25 cellular contexts compared by ENCODE assay signal in genomic region chr9:19171271-19171670, GRCh38. TPM values are rescaled to one million over a fixed set of nuclear protein-coding genes. Genes with fewer than 3 reads are reported as not detected.
A peak's percentile ranks its signal among the peaks of the same experiment; 100 is the strongest.
DNase-seq lines count a peak whose midpoint lies in the region; ATAC-seq and TF ChIP-seq lines count a peak whose summit lies in the region.
"Had no signal": no experiment of that assay in that cellular context is flagged by ENCODE, and none has a peak within 500 bp of the region (broad histone marks: within the 10 kb centered on the region; RNA-seq: fewer than 3 reads in every experiment).

No MANE protein-coding gene starts in this region.

- CTCF ChIA-PET in SK-N-SH (lab: Yijun Ruan, JAX): interaction anchor here (1.0 to 2.0 kb wide), 2 partner anchors 20 to 142 kb away, joined by 3 to 4 read pairs; no protein-coding TSS in a partner anchor

- TF ChIP-seq POLR2A in right lobe of liver (IDR thresholded peaks at IDR 0.05): no peak

- H3K9me3 ChIP-seq in SK-N-SH (no peaks in the 10 kb centered on the region), right lobe of liver (no peaks in the 10 kb centered on the region)
- H3K9me3 ChIP-seq in BLaER1 treated with 17β-estradiol and CSF1 and Interleukin-3, amounts not matched to agents 10 nM and 100 nM (replicated peaks in 1 of 11): peaks cover 0 to 23% (median 21%) of the 10 kb centered on the region in 11 experiments; a peak in 19 of 22 replicates

- TF ChIP-seq RAD21 in SK-N-SH (IDR thresholded peaks at IDR 0.05; ENCODE audit: low read length): no peak

- H3K27ac ChIP-seq in SK-N-SH (ENCODE audit: low read depth in 2 of 2, low read length in 1 of 2) (no peak overlapping the region), right lobe of liver (peak overlapping the region; percentile 47 to 79 (median 66))
- H3K27ac ChIP-seq in BLaER1 treated with 17β-estradiol and CSF1 and Interleukin-3, amounts not matched to agents 10 nM and 100 nM: peak overlapping the region; percentile 53 to 81 (median 73); a peak in 20 of 22 replicates
- H3K27ac ChIP-seq: brain microvascular endothelial cell had no signal

- H3K4me3 ChIP-seq in SK-N-SH (ENCODE audit: low read depth in 2 of 2, low read length in 1 of 2): no peak overlapping the region
- H3K4me3 ChIP-seq in BLaER1 treated with 17β-estradiol and CSF1 and Interleukin-3, amounts not matched to agents 10 nM and 100 nM: no peak overlapping the region
- no peak overlapping the region for H3K4me3 ChIP-seq in right lobe of liver
- H3K4me3 ChIP-seq: smooth muscle cell had no signal

- DNase-seq in SK-N-SH: no peak
- peak; percentile 63 for DNase-seq in NCI-H146 treated with DMSO at 0.1 percent for 48 hours (lab: John Stamatoyannopoulos, UW; ENCODE audit: unreplicated experiment)
- no peak for DNase-seq in right lobe of liver
- no peak for DNase-seq in SIG-M5 treated with dmso at 0.1 percent for 504 hours (lab: John Stamatoyannopoulos, UW; ENCODE audit: unreplicated experiment)
- DNase-seq in glomerular visceral epithelial cell (ENCODE audit: extremely low spot score): no peak
- DNase-seq: activated CD4-positive, CD25-positive, alpha-beta regulatory T cell treated with anti-CD3 and anti-CD28 coated beads, Interleukin-2, amount 50 U/mL, for 72 hours; amniotic stem cell; brain microvascular endothelial cell; DMS79; GF-D8; islet precursor cell; left ventricle myocardium superior; midbrain; NCI-H1105; NCI-H2029; NCI-H446; NK-92 treated with Interleukin-12 subunit alpha and Interleukin-12 subunit beta, amount 100 ng/mL, for 24 hours; retina; SHP77; stimulated activated CD4-positive, alpha-beta T cell treated with anti-CD3 and anti-CD28 coated beads, Interleukin-1b, Interleukin-23, amount 100 ng/mL, for 48 hours had no signal

- 87% methylated on average over 2 of the region's 2 CpGs for WGBS in SK-N-SH (ENCODE audit: low lambda C conversion rate)
- WGBS in right lobe of liver (ENCODE audit: insufficient coverage, low coverage, low lambda C conversion rate, missing lambda C conversion rate): 30% methylated on average over 2 of the region's 2 CpGs

- peak overlapping the region; percentile 29; the same call in 1 of the 2 replicates for H2AFZ ChIP-seq in SK-N-SH (ENCODE audit: low read depth)

- TF ChIP-seq EP300 in SK-N-SH (IDR thresholded peaks at IDR 0.05; ENCODE audit: borderline replicate concordance in 1 of 2, low read depth in 1 of 2, low read length in 1 of 2): no peak

- no peak for ATAC-seq in SK-N-SH treated with all-trans-retinoic acid at 6 μM for 48 hours
- no peak for ATAC-seq in right lobe of liver
- ATAC-seq in HG02623 (IDR thresholded peaks at IDR 0.05; ENCODE audit: unreplicated experiment): no peak
- ATAC-seq: left ventricle myocardium superior, Panc1 had no signal

- intact Hi-C loops in right lobe of liver (cut with DNase I): loop anchor here in 1 of 2 donors (10.0 kb wide), 1 partner anchor 46 kb away; the partner anchor contains the start of gene PLIN2

- no peaks in the 10 kb centered on the region for H3F3A ChIP-seq in SK-N-SH (replicated peaks; ENCODE audit: insufficient read depth)

- H3K4me1 ChIP-seq in SK-N-SH (ENCODE audit: control insufficient read depth in 1 of 2, insufficient read depth in 2 of 2, low read depth in 1 of 2, low read length in 1 of 2) (no peaks in the 10 kb centered on the region), right lobe of liver (peaks cover 0 to 31% (median 18%) of the 10 kb centered on the region in 4 donors)
- peaks cover 56 to 82% (median 62%) of the 10 kb centered on the region in 10 experiments for H3K4me1 ChIP-seq in BLaER1 treated with 17β-estradiol and CSF1 and Interleukin-3, amounts not matched to agents 10 nM and 100 nM

- H3K9me2 ChIP-seq in SK-N-SH: no peaks in the 10 kb centered on the region

- H3K4me2 ChIP-seq in SK-N-SH: no peak overlapping the region
- peak overlapping the region; percentile 59 to 95 (median 71) for H3K4me2 ChIP-seq in BLaER1 treated with 17β-estradiol and CSF1 and Interleukin-3, amounts not matched to agents 10 nM and 100 nM
- H3K4me2 ChIP-seq: smooth muscle cell had no signal

- H3K36me3 ChIP-seq in SK-N-SH (replicated peaks in 1 of 2; ENCODE audit: control insufficient read depth in 1 of 2, insufficient read depth in 2 of 2, low read length in 1 of 2): no peaks in the 10 kb centered on the region
- no peaks in the 10 kb centered on the region for H3K36me3 ChIP-seq in BLaER1 treated with 17β-estradiol and CSF1 and Interleukin-3, amounts not matched to agents 10 nM and 100 nM
- no peaks in the 10 kb centered on the region for H3K36me3 ChIP-seq in right lobe of liver
- H3K36me3 ChIP-seq: brain microvascular endothelial cell had no signal

- TF ChIP-seq CTCF in SK-N-SH (IDR thresholded peaks at IDR 0.05) (no peak), right lobe of liver (IDR thresholded peaks at IDR 0.05) (no peak)

- POLR2A ChIA-PET in SK-N-SH (lab: Yijun Ruan, JAX): no interaction called here

- H4K20me1 ChIP-seq in SK-N-SH (ENCODE audit: insufficient read depth): no peaks in the 10 kb centered on the region
- H4K20me1 ChIP-seq in BLaER1 treated with 17β-estradiol and CSF1 and Interleukin-3, amounts not matched to agents 10 nM and 100 nM: no peaks in the 10 kb centered on the region

- no peaks in the 10 kb centered on the region for H3K79me2 ChIP-seq in SK-N-SH (ENCODE audit: insufficient read depth)

- H3K27me3 ChIP-seq in SK-N-SH (ENCODE audit: insufficient read depth): no peaks in the 10 kb centered on the region
- H3K27me3 ChIP-seq in BLaER1 treated with 17β-estradiol and CSF1 and Interleukin-3, amounts not matched to agents 10 nM and 100 nM: no peaks in the 10 kb centered on the region
- no peaks in the 10 kb centered on the region for H3K27me3 ChIP-seq in right lobe of liver
- H3K27me3 ChIP-seq: brain microvascular endothelial cell had no signal

- H3K9ac ChIP-seq in SK-N-SH: no peak overlapping the region
- H3K9ac ChIP-seq in BLaER1 treated with 17β-estradiol and CSF1 and Interleukin-3, amounts not matched to agents 10 nM and 100 nM: peak overlapping the region in 8 of 11 experiments; percentile 3 to 57 (median 48); a peak in 8 of 22 replicates

TF ChIP-seq in SK-N-SH, 30 proteins besides CTCF, POLR2A, EP300 and RAD21:
- TF ChIP-seq YY1 (IDR thresholded peaks at IDR 0.05; ENCODE audit: low read depth) (no peak), TAF1 (IDR thresholded peaks at IDR 0.05; ENCODE audit: borderline replicate concordance, low read depth, low read length) (no peak), NFIC (IDR thresholded peaks at IDR 0.05; ENCODE audit: borderline replicate concordance) (no peak), MXI1 (IDR thresholded peaks at IDR 0.05; ENCODE audit: low read depth, low read length) (no peak), TEAD4 (IDR thresholded peaks at IDR 0.05; ENCODE audit: borderline replicate concordance, insufficient read depth) (no peak), SIN3A (IDR thresholded peaks at IDR 0.05; ENCODE audit: borderline replicate concordance, low read depth, low read length) (no peak)
TF ChIP-seq in SK-N-SH: peak in this region for 0.

TF ChIP-seq in SK-N-SH treated with all-trans-retinoic acid at 6 μM for 48 hours, 23 proteins besides CTCF, POLR2A, EP300 and RAD21 (continues in another document):
- TF ChIP-seq ZC3H10 (CRISPR knock-in tag; IDR thresholded peaks at IDR 0.05): no peak
- TF ChIP-seq TSHZ2 (CRISPR knock-in tag; IDR thresholded peaks at IDR 0.05): no peak
- TF ChIP-seq GLIS3 (CRISPR knock-in tag; IDR thresholded peaks at IDR 0.05): no peak
- TF ChIP-seq, protein P1, sequence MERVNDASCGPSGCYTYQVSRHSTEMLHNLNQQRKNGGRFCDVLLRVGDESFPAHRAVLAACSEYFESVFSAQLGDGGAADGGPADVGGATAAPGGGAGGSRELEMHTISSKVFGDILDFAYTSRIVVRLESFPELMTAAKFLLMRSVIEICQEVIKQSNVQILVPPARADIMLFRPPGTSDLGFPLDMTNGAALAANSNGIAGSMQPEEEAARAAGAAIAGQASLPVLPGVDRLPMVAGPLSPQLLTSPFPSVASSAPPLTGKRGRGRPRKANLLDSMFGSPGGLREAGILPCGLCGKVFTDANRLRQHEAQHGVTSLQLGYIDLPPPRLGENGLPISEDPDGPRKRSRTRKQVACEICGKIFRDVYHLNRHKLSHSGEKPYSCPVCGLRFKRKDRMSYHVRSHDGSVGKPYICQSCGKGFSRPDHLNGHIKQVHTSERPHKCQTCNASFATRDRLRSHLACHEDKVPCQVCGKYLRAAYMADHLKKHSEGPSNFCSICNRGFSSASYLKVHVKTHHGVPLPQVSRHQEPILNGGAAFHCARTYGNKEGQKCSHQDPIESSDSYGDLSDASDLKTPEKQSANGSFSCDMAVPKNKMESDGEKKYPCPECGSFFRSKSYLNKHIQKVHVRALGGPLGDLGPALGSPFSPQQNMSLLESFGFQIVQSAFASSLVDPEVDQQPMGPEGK (CRISPR knock-in tag; IDR thresholded peaks at IDR 0.05; ENCODE audit: borderline replicate concordance): no peak
- no peak for TF ChIP-seq OSR1 (CRISPR knock-in tag; IDR thresholded peaks at IDR 0.05)

RNA-seq across cellular contexts. Expression of gene PLIN2, which starts 44.0 kb away (rescaled TPM):
- polyA plus RNA-seq in SK-N-SH (2012; rRNA removed): 63.4 and 73.8 TPM in 2 replicates
- 61.6 and 71.9 TPM in 2 replicates for polyA plus RNA-seq in SK-N-SH (2012; cell fraction: cytosol; rRNA removed)
- 43.0 and 48.4 TPM in 2 replicates for polyA plus RNA-seq in SK-N-SH (2012; cell fraction: nucleus; rRNA removed)
- 1,000 to 10,000 TPM in 2 of 6 experiments, 100 to 1,000 TPM in 4; 151 to 2,070 (median 532) TPM for total RNA-seq in right lobe of liver

RNA-seq across cellular contexts. Expression of gene DENND4C, which starts 59.2 kb away (rescaled TPM):
- polyA plus RNA-seq in SK-N-SH (2012; rRNA removed): 7.5 and 11.2 TPM in 2 replicates
- 10.1 and 10.9 TPM in 2 replicates for polyA plus RNA-seq in SK-N-SH (2012; cell fraction: cytosol; rRNA removed)
- 8.0 and 17.5 TPM in 2 replicates for polyA plus RNA-seq in SK-N-SH (2012; cell fraction: nucleus; rRNA removed)
- 10 to 100 TPM; 18.3 to 35.1 (median 21.9) TPM for total RNA-seq in right lobe of liver

Comparison
In these comparisons a context has a peak if more than half of its experiments do, and no peak if none do; other contexts are left out.
1. H3K27ac ChIP-seq: peak in BLaER1 treated with 17β-estradiol and CSF1 and Interleukin-3, amounts not matched to agents 10 nM and 100 nM (11 of 11) and right lobe of liver (3 of 3); none in SK-N-SH (0 of 2).